Comparison of ENCODE assay signal across 23 cellular contexts in genomic region chr12:117516034-117516433, GRCh38.
"Had no signal": no experiment of that assay in that cellular context is flagged by ENCODE, and none has a peak within 500 bp of the region (broad histone marks: within the 10 kb centered on the region; RNA-seq: fewer than 3 reads in every experiment).

No MANE protein-coding gene starts in this region.

- H3K27me3 ChIP-seq: pancreas, right lobe of liver, sigmoid colon, stomach, tibial artery, transverse colon, uterus had no signal

- FAIRE-seq: pancreas, small intestine had no signal

- H3K4me3 ChIP-seq: pancreas, prostate gland, right lobe of liver, sigmoid colon, stomach, tibial artery, transverse colon, upper lobe of right lung, uterus had no signal

- H3K9me3 ChIP-seq: neutrophil, pancreas, prostate gland, right lobe of liver, sigmoid colon, tibial artery, transverse colon, upper lobe of right lung, uterus had no signal

- H3K36me3 ChIP-seq: neutrophil, pancreas, prostate gland, right lobe of liver, sigmoid colon, stomach, tibial artery, transverse colon, upper lobe of right lung, uterus had no signal

- DNase-seq: naive thymus-derived CD8-positive, alpha-beta T cell; nephron progenitor cell; nucleus accumbens; pancreas; right cardiac atrium; right lobe of liver; sigmoid colon; small intestine; stimulated activated CD4-positive, alpha-beta T cell treated with anti-CD3 and anti-CD28 coated beads, Interleukin-15, amount 100 ng/mL, for 24 hours; stimulated activated CD4-positive, alpha-beta T cell treated with anti-CD3 and anti-CD28 coated beads, Interleukin-2, amount 100 ng/mL, for 24 hours; stimulated activated CD4-positive, alpha-beta T cell treated with anti-CD3 and anti-CD28 coated beads, Interleukin-2, amount 100 ng/mL, for 48 hours; stimulated activated CD4-positive, alpha-beta T cell treated with anti-CD3 and anti-CD28 coated beads, Interleukin-4, amount 100 ng/mL, for 24 hours; stimulated activated naive B cell treated with anti-CD40 and anti-IgM and Interleukin-4, amounts not matched to agents 10 μg/mL and 1 μg/mL and 100 μg/mL, for 72 hours; stimulated activated naive CD4-positive, alpha-beta T cell treated with Interleukin-2 at 50 U/mL for 16 hours; stomach; tibial artery; transverse colon; upper lobe of right lung; uterus had no signal

- H3K27ac ChIP-seq: neutrophil, pancreas, prostate gland, right lobe of liver, sigmoid colon, stomach, tibial artery, transverse colon, upper lobe of right lung, uterus had no signal

- H3K4me1 ChIP-seq: sigmoid colon, tibial artery, upper lobe of right lung, uterus had no signal

- ATAC-seq: naive thymus-derived CD8-positive, alpha-beta T cell; natural killer cell treated with Interleukin-12 subunit alpha and Interleukin-12 subunit beta and Interleukin-15 and Interleukin-18, amount 100 ng/mL, for 72 hours; pancreas; right cardiac atrium; right lobe of liver; stimulated activated effector memory CD8-positive, alpha-beta T cell treated with anti-CD3 and anti-CD28 coated beads, Interleukin-12 subunit alpha, Interleukin-12 subunit beta, amount 100 ng/mL, for 72 hours; stimulated activated naive B cell treated with anti-CD40 and anti-IgM and Interleukin-4, amounts not matched to agents 10 μg/mL and 1 μg/mL and 100 μg/mL, for 72 hours; upper lobe of right lung had no signal
